ENCODE assay signal across 13 cellular contexts in the genomic region with DNA sequence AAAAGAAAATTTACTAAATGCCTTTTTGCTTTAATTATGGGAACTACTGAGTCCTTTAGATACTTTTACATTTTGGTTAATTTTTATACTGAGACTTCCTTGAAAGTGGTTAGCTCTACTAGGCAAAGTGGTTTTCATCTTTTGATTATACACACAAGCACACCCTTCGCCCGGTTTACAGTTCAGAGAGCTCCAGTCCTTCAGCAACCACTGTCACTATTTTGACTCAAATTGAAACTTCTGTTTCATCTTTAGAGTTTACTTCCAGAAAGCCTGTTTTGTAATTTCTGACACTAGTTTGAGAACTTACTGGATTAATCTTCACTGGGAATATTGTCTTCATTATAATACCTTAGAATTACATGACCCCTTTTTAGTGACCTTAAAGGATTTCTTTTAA.
A peak's percentile ranks its signal among the peaks of the same experiment; 100 is the strongest.
DNase-seq lines count a peak whose midpoint lies in the region; ATAC-seq and TF ChIP-seq lines count a peak whose summit lies in the region.
"Had no signal": no experiment of that assay in that cellular context is flagged by ENCODE, and none has a peak within 500 bp of the region (broad histone marks: within the 10 kb centered on the region; RNA-seq: fewer than 3 reads in every experiment).

No MANE protein-coding gene starts in this region.

- H2AK5ac ChIP-seq in trophoblast cell (ENCODE audit: low read length) (no peak overlapping the region), neuronal stem cell (ENCODE audit: low read depth, low read length) (no peak overlapping the region)

- H3K4ac ChIP-seq in trophoblast cell (ENCODE audit: low read depth, low read length) (no peak overlapping the region), neuronal stem cell (ENCODE audit: low read length) (no peak overlapping the region)

- no peak overlapping the region for H3K27ac ChIP-seq in CD4-positive, alpha-beta memory T cell (ENCODE audit: low read depth, low read length)
- H3K27ac ChIP-seq in trophoblast cell (ENCODE audit: low read depth, low read length) (no peak overlapping the region), neuronal stem cell (replicated peaks; ENCODE audit: low read length) (no peak overlapping the region), transverse colon (peak overlapping the region in 1 of 4 donors; percentile 5)
- H3K27ac ChIP-seq: C4-2B, prostate gland, stomach had no signal

- H3K27me3 ChIP-seq in CD4-positive, alpha-beta memory T cell (ENCODE audit: insufficient read depth, low read length) = no peaks in the 10 kb centered on the region
- H3K27me3 ChIP-seq in trophoblast cell (ENCODE audit: insufficient read depth, low read length) (no peaks in the 10 kb centered on the region), neuronal stem cell (ENCODE audit: control insufficient read depth in 3 of 3, insufficient read depth in 3 of 3, low read depth in 1 of 3, low read length in 3 of 3) (no peaks in the 10 kb centered on the region), transverse colon (no peaks in the 10 kb centered on the region)
- H3K27me3 ChIP-seq: stomach had no signal

- CTCF ChIA-PET in CD4-positive, alpha-beta memory T cell (lab: Charles Lee; ENCODE audit: partially characterized antibody) = interaction anchor here (0.9 kb wide), 1 partner anchor 528 kb away, joined by 3 read pairs; no protein-coding TSS in a partner anchor
- CTCF ChIA-PET in activated CD8-positive, alpha-beta T cell treated with anti-CD3 and anti-CD28 coated beads, Interleukin-2, amount 10 ng/mL, durations not matched to agents 7 days and 5 days (lab: Charles Lee) = interaction anchor here (1.1 kb wide), 1 partner anchor 529 kb away, joined by 4 read pairs; no protein-coding TSS in a partner anchor

- peaks cover 6 to 7% of the 10 kb centered on the region in 2 donors for H3K36me3 Mint-ChIP-seq in CD4-positive, alpha-beta memory T cell
- peaks cover 28% of the 10 kb centered on the region for H3K36me3 Mint-ChIP-seq in activated CD8-positive, alpha-beta T cell treated with anti-CD3 and anti-CD28 coated beads, Interleukin-2, amount 10 ng/mL, durations not matched to agents 7 days and 5 days (ENCODE audit: low read depth)

- H3K9ac ChIP-seq in trophoblast cell (ENCODE audit: low read length) = no peak overlapping the region
- no peak overlapping the region for H3K9ac ChIP-seq in neuronal stem cell (ENCODE audit: low read depth, low read length, poor library complexity)

- peak in 4 of 5 donors; percentile 8 to 29 (median 23) for DNase-seq in CD4-positive, alpha-beta memory T cell
- DNase-seq in GM19238 (ENCODE audit: insufficient read length, low spot score) (peak; percentile 25), trophoblast cell (no peak), hippocampal formation (lab: John Stamatoyannopoulos, UW) (no peak), neuronal stem cell (ENCODE audit: low spot score) (no peak), transverse colon (no peak)
- DNase-seq in activated CD8-positive, alpha-beta T cell treated with anti-CD3 and anti-CD28 coated beads, Interleukin-2, amount 10 ng/mL, durations not matched to agents 7 days and 5 days = peak; percentile 74
- DNase-seq: activated CD8-positive, alpha-beta memory T cell treated with anti-CD3 and anti-CD28 coated beads, Interleukin-2, amount 50 U/mL, for 4 hours; RPMI8226; stomach had no signal

- TF ChIP-seq EP300 in transverse colon (IDR thresholded peaks at IDR 0.05; ENCODE audit: low read depth) = no peak

- no peak overlapping the region for H2BK12ac ChIP-seq in trophoblast cell (ENCODE audit: low read length)
- H2BK12ac ChIP-seq in neuronal stem cell (ENCODE audit: low read length) = no peak overlapping the region

- in situ Hi-C loops in transverse colon (cut with MboI; ENCODE audit: low pct_ligation_motif_present in 1 of 4, low pct_unique_long_range_greater_than_20kb in 1 of 4, low sequenced_read_pairs in 3 of 4) = no loop called here

- TF ChIP-seq CTCF in transverse colon (IDR thresholded peaks at IDR 0.05) = no peak

- ATAC-seq in HG03039 (IDR thresholded peaks at IDR 0.05; ENCODE audit: unreplicated experiment) = peak; percentile 74
- peak; percentile 90 for ATAC-seq in activated CD8-positive, alpha-beta T cell treated with anti-CD3 and anti-CD28 coated beads, Interleukin-2, amount 10 ng/mL, durations not matched to agents 7 days and 5 days

- no peak overlapping the region for H2BK15ac ChIP-seq in neuronal stem cell (ENCODE audit: low read length)

- H4K8ac ChIP-seq in trophoblast cell (ENCODE audit: low read depth, low read length) (no peak overlapping the region), neuronal stem cell (ENCODE audit: low read depth, low read length) (no peak overlapping the region)

- POLR2A ChIA-PET in CD4-positive, alpha-beta memory T cell (lab: Charles Lee; ENCODE audit: partially characterized antibody) = interaction anchor here (1.4 kb wide), 1 partner anchor 141 kb away, joined by 4 read pairs; no protein-coding TSS in a partner anchor
- POLR2A ChIA-PET in activated CD8-positive, alpha-beta T cell treated with anti-CD3 and anti-CD28 coated beads, Interleukin-2, amount 10 ng/mL, durations not matched to agents 7 days and 5 days (lab: Charles Lee) = interaction anchor here (1.1 kb wide), 1 partner anchor 158 kb away, joined by 4 read pairs; no protein-coding TSS in a partner anchor

- peak overlapping the region in 1 of 2 donors; percentile 12 for H3K4me3 ChIP-seq in CD4-positive, alpha-beta memory T cell (ENCODE audit: low read length in 2 of 2)
- H3K4me3 ChIP-seq in trophoblast cell (ENCODE audit: low read depth, low read length) (no peak overlapping the region), neuronal stem cell (ENCODE audit: low read length in 2 of 2) (no peak overlapping the region), transverse colon (no peak overlapping the region)
- H3K4me3 ChIP-seq: prostate gland, stomach had no signal

- no CpG with 5 or more reads among the region's 2 CpGs for WGBS in trophoblast cell (ENCODE audit: extremely low coverage, insufficient coverage, insufficient read length)
- no CpG with 5 or more reads among the region's 2 CpGs for WGBS in neuronal stem cell (ENCODE audit: extremely low coverage in 2 of 2, insufficient read length in 2 of 2, insufficient replicate concordance in 1 of 2), 2 donors
- 28 to 33% methylated on average over 2 of the region's 2 CpGs for WGBS in transverse colon (ENCODE audit: low coverage in 1 of 2), 2 donors

- no peak overlapping the region for H3K23ac ChIP-seq in trophoblast cell (ENCODE audit: low read length)
- H3K23ac ChIP-seq in neuronal stem cell (ENCODE audit: low read depth, low read length, poor library complexity) = no peak overlapping the region

- H3K36me3 ChIP-seq in CD4-positive, alpha-beta memory T cell (ENCODE audit: insufficient read depth, low read length) = no peaks in the 10 kb centered on the region
- H3K36me3 ChIP-seq in trophoblast cell (ENCODE audit: control insufficient read depth in 1 of 2, insufficient read depth in 2 of 2, low read length in 2 of 2) (no peaks in the 10 kb centered on the region), neuronal stem cell (replicated peaks in 1 of 2; ENCODE audit: control insufficient read depth in 2 of 2, insufficient read depth in 2 of 2, low read length in 2 of 2) (no peaks in the 10 kb centered on the region), transverse colon (peaks cover 0 to 1% (median 0%) of the 10 kb centered on the region in 4 donors)
- H3K36me3 ChIP-seq: prostate gland had no signal

- H3K18ac ChIP-seq in trophoblast cell (ENCODE audit: low read length) (no peak overlapping the region), neuronal stem cell (ENCODE audit: low read length) (no peak overlapping the region)

- H3K79me1 ChIP-seq in trophoblast cell (ENCODE audit: low read length) (peaks cover 2% of the 10 kb centered on the region), neuronal stem cell (ENCODE audit: low read depth, low read length) (no peaks in the 10 kb centered on the region)

- H2BK120ac ChIP-seq in trophoblast cell (ENCODE audit: insufficient read depth, low read length, poor library complexity) (no peak overlapping the region), neuronal stem cell (ENCODE audit: low read depth, low read length) (no peak overlapping the region)

- intact Hi-C loops in CD4-positive, alpha-beta memory T cell (cut with micrococcal nuclease) = no loop called here
- intact Hi-C loops in transverse colon (cut with DNase I; ENCODE audit: low total_unique reads) = no loop called here

- H3K9me3 Mint-ChIP-seq in CD4-positive, alpha-beta memory T cell = no peaks in the 10 kb centered on the region
- no peaks in the 10 kb centered on the region for H3K9me3 Mint-ChIP-seq in activated CD8-positive, alpha-beta T cell treated with anti-CD3 and anti-CD28 coated beads, Interleukin-2, amount 10 ng/mL, durations not matched to agents 7 days and 5 days (ENCODE audit: insufficient read depth)

- no peak for TF ChIP-seq POLR2A in transverse colon (IDR thresholded peaks at IDR 0.05)

- no peak overlapping the region for H2BK5ac ChIP-seq in trophoblast cell (ENCODE audit: low read depth, low read length, poor library complexity)
- H2BK5ac ChIP-seq in neuronal stem cell (ENCODE audit: low read length) = no peak overlapping the region

- H3K27me3 Mint-ChIP-seq in CD4-positive, alpha-beta memory T cell = no peaks in the 10 kb centered on the region
- H3K27me3 Mint-ChIP-seq in activated CD8-positive, alpha-beta T cell treated with anti-CD3 and anti-CD28 coated beads, Interleukin-2, amount 10 ng/mL, durations not matched to agents 7 days and 5 days (ENCODE audit: low read depth) = no peaks in the 10 kb centered on the region

- H4K12ac ChIP-seq in trophoblast cell (ENCODE audit: low read depth, low read length) = no peak overlapping the region

- no peaks in the 10 kb centered on the region for H3K79me2 ChIP-seq in trophoblast cell (ENCODE audit: control insufficient read depth, insufficient read depth, low read length, poor library complexity)

- no peak overlapping the region for H3K14ac ChIP-seq in trophoblast cell (ENCODE audit: low read length)
- H3K14ac ChIP-seq in neuronal stem cell (ENCODE audit: low read length) = no peak overlapping the region

- peak overlapping the region; percentile 51 to 85 (median 66) for H3K4me3 Mint-ChIP-seq in CD4-positive, alpha-beta memory T cell
- peak overlapping the region; percentile 65 for H3K4me3 Mint-ChIP-seq in activated CD8-positive, alpha-beta T cell treated with anti-CD3 and anti-CD28 coated beads, Interleukin-2, amount 10 ng/mL, durations not matched to agents 7 days and 5 days

- H3K4me1 Mint-ChIP-seq in CD4-positive, alpha-beta memory T cell = peaks cover 26 to 56% (median 36%) of the 10 kb centered on the region in 4 donors
- peaks cover 57% of the 10 kb centered on the region for H3K4me1 Mint-ChIP-seq in activated CD8-positive, alpha-beta T cell treated with anti-CD3 and anti-CD28 coated beads, Interleukin-2, amount 10 ng/mL, durations not matched to agents 7 days and 5 days (ENCODE audit: low read depth)

- peak overlapping the region; percentile 85 to 97 (median 93) for H3K27ac Mint-ChIP-seq in CD4-positive, alpha-beta memory T cell
- H3K27ac Mint-ChIP-seq in activated CD8-positive, alpha-beta T cell treated with anti-CD3 and anti-CD28 coated beads, Interleukin-2, amount 10 ng/mL, durations not matched to agents 7 days and 5 days = peak overlapping the region; percentile 85

- H3K4me2 ChIP-seq in trophoblast cell (ENCODE audit: low read length) = no peak overlapping the region
- no peak overlapping the region for H3K4me2 ChIP-seq in neuronal stem cell (ENCODE audit: insufficient read depth, low read length, poor library complexity, severe bottlenecking)

- H4K91ac ChIP-seq in trophoblast cell (ENCODE audit: low read depth, low read length) (no peak overlapping the region), neuronal stem cell (ENCODE audit: low read depth, low read length, poor library complexity) (no peak overlapping the region)

- no peaks in the 10 kb centered on the region for H3K9me3 ChIP-seq in CD4-positive, alpha-beta memory T cell (ENCODE audit: control insufficient read depth in 1 of 2, low read length in 2 of 2)
- no peaks in the 10 kb centered on the region for H3K9me3 ChIP-seq in trophoblast cell (ENCODE audit: insufficient read depth, low read depth, low read length)
- no peaks in the 10 kb centered on the region for H3K9me3 ChIP-seq in neuronal stem cell (replicated peaks in 1 of 2; ENCODE audit: control insufficient read depth in 2 of 2, insufficient read depth in 1 of 2, low read depth in 1 of 2, low read length in 2 of 2)
- H3K9me3 ChIP-seq in transverse colon = no peaks in the 10 kb centered on the region
- H3K9me3 ChIP-seq: prostate gland, stomach had no signal

- H3K4me1 ChIP-seq in CD4-positive, alpha-beta memory T cell (ENCODE audit: insufficient read depth, low read length) = peaks cover 40% of the 10 kb centered on the region
- H3K4me1 ChIP-seq in trophoblast cell (ENCODE audit: control insufficient read depth in 1 of 2, insufficient read depth in 2 of 2, low read length in 2 of 2) = peaks cover 4 to 8% of the 10 kb centered on the region in 2 experiments
- H3K4me1 ChIP-seq in neuronal stem cell (ENCODE audit: control insufficient read depth in 2 of 2, insufficient read depth in 1 of 2, low read depth in 1 of 2, low read length in 2 of 2) = no peaks in the 10 kb centered on the region
- H3K4me1 ChIP-seq in transverse colon = peaks cover 0 to 16% (median 4%) of the 10 kb centered on the region in 4 donors
- H3K4me1 ChIP-seq: prostate gland had no signal

- H2AFZ ChIP-seq in trophoblast cell (ENCODE audit: insufficient read depth, low read length, poor library complexity) (no peak overlapping the region), neuronal stem cell (ENCODE audit: low read length) (no peak overlapping the region)

Comparison
In these comparisons a context has a peak if more than half of its experiments do, and no peak if none do; other contexts are left out.
1. DNase-seq: peak in CD4-positive, alpha-beta memory T cell (4 of 5), GM19238 (single experiment) and activated CD8-positive, alpha-beta T cell treated with anti-CD3 and anti-CD28 coated beads, Interleukin-2, amount 10 ng/mL, durations not matched to agents 7 days and 5 days (single experiment); none in trophoblast cell (0 of 2), hippocampal formation (0 of 2), neuronal stem cell (single experiment) and transverse colon (single experiment).